8 cellular contexts compared by ENCODE assay signal in the genomic region with DNA sequence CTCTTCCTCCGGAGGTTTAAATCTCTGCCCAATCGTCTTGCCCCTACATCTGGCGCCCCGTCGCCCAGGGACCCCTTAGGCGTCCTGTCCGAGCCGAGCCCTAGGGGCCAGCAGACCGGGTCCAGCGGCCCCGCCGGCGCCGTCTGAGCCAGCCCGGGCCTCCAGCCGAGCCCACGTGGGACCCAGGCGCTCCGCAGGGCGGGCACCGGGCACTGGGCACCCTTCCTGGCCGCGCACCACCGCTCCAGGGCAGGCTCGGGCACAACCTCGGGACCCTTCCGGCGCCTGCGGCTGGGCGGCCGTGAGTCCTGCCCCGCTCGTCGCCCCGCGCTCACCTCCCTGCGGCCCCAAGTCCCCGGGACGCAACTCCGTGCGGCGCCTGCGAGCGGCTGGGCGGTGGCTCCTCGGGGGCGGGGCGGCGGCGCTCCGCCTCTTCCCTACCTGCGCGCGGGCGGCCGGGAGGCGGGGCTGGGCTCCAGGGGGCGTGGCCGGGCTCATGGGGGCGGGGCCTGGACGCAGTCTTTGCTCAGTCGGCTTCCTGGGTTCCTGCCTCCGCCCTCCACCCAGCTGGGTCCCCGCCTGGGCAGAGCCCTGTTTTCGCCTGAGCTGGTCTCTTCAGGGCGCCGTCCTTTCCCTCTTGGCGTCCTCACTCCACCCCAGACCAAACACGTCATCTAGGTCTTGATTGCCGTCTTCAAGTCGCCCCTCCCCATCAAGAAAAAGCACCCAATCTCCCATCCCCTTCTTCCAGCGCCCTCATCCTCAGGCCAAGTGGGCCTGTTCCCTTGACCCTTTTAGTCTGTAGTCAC. TPM values are rescaled to one million over a fixed set of nuclear protein-coding genes. Genes with fewer than 3 reads are reported as not detected.
DNase-seq lines count a peak whose midpoint lies in the region; FAIRE-seq and TF ChIP-seq lines count a peak whose summit lies in the region.

TSS of gene RHBDF2 (minus strand) at position 406 of the 809 bp plus-strand sequence. CDS start 19,899 bp downstream, outside the sequence.

- no peaks in the 10 kb centered on the region for H3K27me3 ChIP-seq in MG63
- no peaks in the 10 kb centered on the region for H3K27me3 ChIP-seq in suprapubic skin

- TF ChIP-seq POLR2A in suprapubic skin (IDR thresholded peaks at IDR 0.05): peak; percentile 46 to 65

- H3K4me3 Mint-ChIP-seq in activated naive CD4-positive, alpha-beta T cell treated with anti-CD3 and anti-CD28 coated beads for 36 hours: peak within 1 kb of the TSS; percentile 83

- 0 out of 2 replicates have a peak, but pooled peaks cover 2% of the 10 kb centered on the region for H3K36me3 ChIP-seq in MG63
- H3K36me3 ChIP-seq in SK-N-MC (ENCODE audit: insufficient read depth, low read length): no peaks in the 10 kb centered on the region
- no peaks in the 10 kb centered on the region for H3K36me3 ChIP-seq in suprapubic skin

- DNase-seq in EL: peak; percentile 87
- DNase-seq in H4 (ENCODE audit: low spot score): peak; percentile 55
- DNase-seq in MG63: peak; percentile 92
- DNase-seq in SK-N-MC (ENCODE audit: low read depth, low spot score): no peak
- DNase-seq in activated naive CD4-positive, alpha-beta T cell treated with anti-CD3 and anti-CD28 coated beads for 36 hours: peak; percentile 97
- DNase-seq in frontal cortex (ENCODE audit: low spot score in 2 of 2): peak; percentile 78 to 89
- peak; percentile 55 for DNase-seq in occipital lobe (lab: John Stamatoyannopoulos, UW)
- DNase-seq in suprapubic skin (ENCODE audit: low spot score in 2 of 2): peak; percentile 91 to 92

- 4% methylated on average over 21 of the region's 72 CpGs for WGBS in suprapubic skin

- H3K4me1 ChIP-seq in suprapubic skin: peaks cover 50% of the 10 kb centered on the region

- no peak for FAIRE-seq in frontal cortex (lab: Jason Lieb, UNC)

- no peaks in the 10 kb centered on the region for H3K9me3 Mint-ChIP-seq in activated naive CD4-positive, alpha-beta T cell treated with anti-CD3 and anti-CD28 coated beads for 36 hours

- H3K27ac ChIP-seq in SK-N-MC: no peak within 1 kb of the TSS
- peak within 1 kb of the TSS; percentile 85 for H3K27ac ChIP-seq in suprapubic skin

- intact Hi-C loops in activated naive CD4-positive, alpha-beta T cell treated with anti-CD3 and anti-CD28 coated beads for 36 hours (cut with micrococcal nuclease): loop anchor here (1.0 kb wide), 3 partner anchors 8 to 148 kb away; partner anchors contain the start of genes PRPSAP1 and UBE2O

- TF ChIP-seq CTCF in suprapubic skin (IDR thresholded peaks at IDR 0.05): no peak

- H3K27me3 Mint-ChIP-seq in activated naive CD4-positive, alpha-beta T cell treated with anti-CD3 and anti-CD28 coated beads for 36 hours (ENCODE audit: low read depth): no peaks in the 10 kb centered on the region

- TF ChIP-seq EP300 in suprapubic skin (IDR thresholded peaks at IDR 0.05): no peak

- H3K9me3 ChIP-seq in MG63 (no peaks in the 10 kb centered on the region), SK-N-MC (ENCODE audit: low read depth, low read length) (no peaks in the 10 kb centered on the region), suprapubic skin (no peaks in the 10 kb centered on the region)

- H3K36me3 Mint-ChIP-seq in activated naive CD4-positive, alpha-beta T cell treated with anti-CD3 and anti-CD28 coated beads for 36 hours (ENCODE audit: low read depth): no peaks in the 10 kb centered on the region

- H3K4me1 Mint-ChIP-seq in activated naive CD4-positive, alpha-beta T cell treated with anti-CD3 and anti-CD28 coated beads for 36 hours (ENCODE audit: low read depth): peaks cover 30% of the 10 kb centered on the region

- CTCF ChIA-PET in activated naive CD4-positive, alpha-beta T cell treated with anti-CD3 and anti-CD28 coated beads for 36 hours (lab: Charles Lee): interaction anchor here (0.9 to 3.7 kb wide), 8 partner anchors 8 to 123 kb away, joined by 3 to 18 read pairs (median 4); partner anchors contain the start of gene AANAT

- peak within 1 kb of the TSS; percentile 81 for H3K9ac ChIP-seq in SK-N-MC (ENCODE audit: insufficient read length)

- H3K4me3 ChIP-seq in MG63 (peak within 1 kb of the TSS; percentile 62), SK-N-MC (peak within 1 kb of the TSS; percentile 97), suprapubic skin (peak within 1 kb of the TSS; percentile 69)

- H3K27ac Mint-ChIP-seq in activated naive CD4-positive, alpha-beta T cell treated with anti-CD3 and anti-CD28 coated beads for 36 hours: peak within 1 kb of the TSS; percentile 92

RNA-seq across cellular contexts. Expression of gene RHBDF2, which starts in this region (rescaled TPM):
- total RNA-seq in H4 (2014; rRNA removed; shearing (Covaris generic)): 9.0 and 17.4 TPM in 2 replicates
- 5.9 and 20.9 TPM in 2 replicates for total RNA-seq in MG63 (2014; rRNA removed; shearing (Covaris generic); ENCODE audit: low replicate concordance)
- 10 to 100 TPM; 13.3 to 13.4 TPM for total RNA-seq in activated naive CD4-positive, alpha-beta T cell treated with anti-CD3 and anti-CD28 coated beads for 36 hours
- total RNA-seq in frontal cortex (1.6 TPM), occipital lobe (2.2 TPM), suprapubic skin (10 to 100 TPM; 45.9 to 82.6 (median 52.6) TPM)
